In the genomic region with DNA sequence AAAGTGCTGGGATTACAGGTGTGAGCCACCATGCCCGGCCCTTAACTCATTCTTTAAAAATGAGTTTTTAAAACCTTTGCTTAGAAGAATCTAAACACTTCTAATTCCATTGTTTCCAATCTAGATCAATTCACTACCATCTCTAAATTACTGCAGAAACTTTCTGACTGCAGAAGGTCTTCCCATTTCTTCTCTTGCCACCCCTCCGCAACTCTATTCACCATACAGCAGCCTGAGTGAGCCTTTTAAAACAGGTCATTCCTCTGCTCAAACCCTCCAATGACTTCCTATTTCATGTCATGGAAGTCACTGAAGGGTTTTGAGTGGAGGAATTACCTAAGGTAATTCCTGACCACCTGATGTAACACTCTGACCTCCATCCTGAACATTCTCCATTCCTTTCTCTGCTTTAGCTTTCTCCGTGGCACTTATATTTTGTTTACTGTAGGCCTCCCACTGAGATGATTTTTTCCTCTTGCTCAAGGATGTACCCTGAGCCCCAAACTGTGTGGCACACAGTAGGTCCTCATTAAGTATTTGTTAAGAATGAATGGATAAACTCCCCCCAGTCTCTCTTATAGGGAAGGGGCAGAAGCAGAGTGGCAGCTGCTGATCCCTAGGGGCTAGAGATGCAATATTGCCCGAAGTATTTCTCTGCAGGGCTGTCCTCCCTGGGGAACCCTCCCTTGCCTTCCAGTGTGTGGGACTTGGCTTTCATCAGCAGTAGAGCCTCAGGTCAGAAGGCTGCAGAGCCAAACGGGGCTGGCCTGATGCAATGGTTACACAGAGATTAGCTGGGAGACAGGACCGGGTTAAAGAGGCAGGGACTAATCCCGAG, we compare ENCODE assay signal across 8 cellular contexts. TPM values are rescaled to one million over a fixed set of nuclear protein-coding genes. Genes with fewer than 3 reads are reported as not detected.
A peak's percentile ranks its signal among the peaks of the same experiment; 100 is the strongest.
DNase-seq lines count a peak whose midpoint lies in the region; ATAC-seq and TF ChIP-seq lines count a peak whose summit lies in the region.

No MANE protein-coding gene starts in this region.

- H3K4me3 ChIP-seq in astrocyte of the cerebellum (ENCODE audit: low read depth, low read length): peak overlapping the region; percentile 88

- H3K36me3 Mint-ChIP-seq in immature natural killer cell: peaks cover 8 to 41% (median 12%) of the 10 kb centered on the region in 3 donors

- peaks cover 52 to 54% of the 10 kb centered on the region in 2 donors for H3K4me1 Mint-ChIP-seq in immature natural killer cell

- peak overlapping the region; percentile 97 to 99 (median 98) for H3K4me3 Mint-ChIP-seq in immature natural killer cell

- TF ChIP-seq CTCF in astrocyte of the cerebellum (IDR thresholded peaks at IDR 0.05; ENCODE audit: low read depth, low read length, missing control alignments): no peak

- DNase-seq in Caki2 (ENCODE audit: low read depth) (peak; percentile 19), M059J (ENCODE audit: low read depth) (peak; percentile 43), astrocyte of the cerebellum (ENCODE audit: low read depth) (no peak), immature natural killer cell (peak in 1 of 3 donors; percentile 15), DMS79 treated with DMSO at 0.1 percent for 48 hours (lab: John Stamatoyannopoulos, UW) (no peak), NCI-H128 (lab: John Stamatoyannopoulos, UW; ENCODE audit: unreplicated experiment) (no peak)
- peak; percentile 37 for DNase-seq in stimulated activated naive CD8-positive, alpha-beta T cell treated with anti-CD3 and anti-CD28 coated beads, Interleukin-15, Interleukin-2, amounts not matched to agents 100 U/mL and 50 U/mL, for 24 hours

- H3K27ac Mint-ChIP-seq in immature natural killer cell: peak overlapping the region; percentile 99 to 100 (median 100)

- H3K9me3 Mint-ChIP-seq in immature natural killer cell: no peaks in the 10 kb centered on the region

- no peak for ATAC-seq in stimulated activated naive CD8-positive, alpha-beta T cell treated with anti-CD3 and anti-CD28 coated beads, Interleukin-15, Interleukin-2, amounts not matched to agents 100 U/mL and 50 U/mL, for 24 hours
- ATAC-seq in GM18909 (IDR thresholded peaks at IDR 0.05; ENCODE audit: poor library complexity, unreplicated experiment): no peak

- in situ Hi-C loops in Caki2 (cut with HindIII; ENCODE audit: low pct_unique_long_range_greater_than_20kb, low sequenced_read_pairs): no loop called here
- in situ Hi-C loops in astrocyte of the cerebellum (cut with HindIII; ENCODE audit: low sequenced_read_pairs): no loop called here

- peaks cover 35 to 42% (median 42%) of the 10 kb centered on the region in 3 donors for H3K27me3 Mint-ChIP-seq in immature natural killer cell (ENCODE audit: low read depth in 3 of 3)

RNA-seq across cellular contexts. Expression of gene DDIT3, which starts 1.2 kb away (rescaled TPM):
- 19.6 and 64.7 TPM in 2 replicates for total RNA-seq in Caki2 (2014; rRNA removed; shearing (Covaris generic); ENCODE audit: low replicate concordance)
- total RNA-seq in M059J (2014; rRNA removed; shearing (Covaris generic)): 39.3 and 45.9 TPM in 2 replicates
- polyA plus RNA-seq in immature natural killer cell: 10 to 100 TPM; 22.8 to 38.8 (median 29.4) TPM

RNA-seq across cellular contexts. Expression of gene MBD6, which starts 3.5 kb away (rescaled TPM):
- total RNA-seq in Caki2 (2014; rRNA removed; shearing (Covaris generic); ENCODE audit: low replicate concordance): 4.3 and 8.3 TPM in 2 replicates
- total RNA-seq in M059J (2014; rRNA removed; shearing (Covaris generic)): 5.0 and 18.2 TPM in 2 replicates
- polyA plus RNA-seq in immature natural killer cell: 1 to 10 TPM; 1.8 to 5.5 (median 2.7) TPM

RNA-seq across cellular contexts. Expression of gene DCTN2, which starts 27.9 kb away (rescaled TPM):
- total RNA-seq in Caki2 (2014; rRNA removed; shearing (Covaris generic); ENCODE audit: low replicate concordance): 358 and 362 TPM in 2 replicates
- total RNA-seq in M059J (2014; rRNA removed; shearing (Covaris generic)): 97.9 and 119 TPM in 2 replicates
- 10 to 100 TPM; 90.2 to 99.0 (median 93.8) TPM for polyA plus RNA-seq in immature natural killer cell

RNA-seq across cellular contexts. Expression of gene KIF5A, which starts 30.7 kb away (rescaled TPM):
- not detected in 2 replicates for total RNA-seq in Caki2 (2014; rRNA removed; shearing (Covaris generic); ENCODE audit: low replicate concordance)
- total RNA-seq in M059J (2014; rRNA removed; shearing (Covaris generic)): 0.30 and 0.37 TPM in 2 replicates
- polyA plus RNA-seq in immature natural killer cell: not detected

RNA-seq across cellular contexts. Expression of gene MARS1, which starts 31.3 kb away (rescaled TPM):
- 285 and 315 TPM in 2 replicates for total RNA-seq in Caki2 (2014; rRNA removed; shearing (Covaris generic); ENCODE audit: low replicate concordance)
- total RNA-seq in M059J (2014; rRNA removed; shearing (Covaris generic)): 68.9 and 99.8 TPM in 2 replicates
- polyA plus RNA-seq in immature natural killer cell: 100 to 1,000 TPM; 100 to 158 (median 114) TPM

Comparison
In these comparisons a context has a peak if more than half of its experiments do, and no peak if none do; other contexts are left out.
1. DNase-seq: peak in Caki2 (single experiment), M059J (single experiment) and stimulated activated naive CD8-positive, alpha-beta T cell treated with anti-CD3 and anti-CD28 coated beads, Interleukin-15, Interleukin-2, amounts not matched to agents 100 U/mL and 50 U/mL, for 24 hours (single experiment); none in astrocyte of the cerebellum (single experiment), DMS79 treated with DMSO at 0.1 percent for 48 hours (single experiment) and NCI-H128 (single experiment).